8 cellular contexts compared by ENCODE assay signal in genomic region chr12:89451876-89452275, GRCh38.
DNase-seq lines count a peak whose midpoint lies in the region; ATAC-seq, FAIRE-seq and TF ChIP-seq lines count a peak whose summit lies in the region.
"Had no signal": no experiment of that assay in that cellular context is flagged by ENCODE, and none has a peak within 500 bp of the region (broad histone marks: within the 10 kb centered on the region; RNA-seq: fewer than 3 reads in every experiment).

No MANE protein-coding gene starts in this region.

- H3K4me2 ChIP-seq in H1 (ENCODE audit: insufficient read depth in 1 of 2, low read depth in 2 of 2, low read length in 2 of 2) (peak overlapping the region; percentile 32 to 73), mesenchymal stem cell (ENCODE audit: low read length, poor library complexity, severe bottlenecking) (no peak overlapping the region)

- no peaks in the 10 kb centered on the region for H3K79me2 ChIP-seq in H1 (ENCODE audit: control insufficient read depth in 1 of 2, insufficient read depth in 2 of 2, low read length in 2 of 2)

- H2AFZ ChIP-seq in H1 (ENCODE audit: low read length) = no peak overlapping the region
- H2AFZ ChIP-seq in mesenchymal stem cell (ENCODE audit: low read depth, low read length) = no peak overlapping the region

- H2AK5ac ChIP-seq in H1 (ENCODE audit: low read depth, low read length) = no peak overlapping the region
- H2AK5ac ChIP-seq in mesenchymal stem cell (ENCODE audit: low read length, severe bottlenecking) = no peak overlapping the region

- H2BK5ac ChIP-seq in H1 (ENCODE audit: low read depth, low read length) = peak overlapping the region; percentile 87; the same call in 1 of the 2 replicates
- no peak overlapping the region for H2BK5ac ChIP-seq in mesenchymal stem cell (ENCODE audit: low read depth, low read length, poor library complexity, severe bottlenecking)

- H3K27me3 ChIP-seq in H1 (replicated peaks in 1 of 4; ENCODE audit: control insufficient read depth in 3 of 4, extremely low read depth in 1 of 4, insufficient read depth in 3 of 4, low read length in 3 of 4) = no peaks in the 10 kb centered on the region
- no peaks in the 10 kb centered on the region for H3K27me3 ChIP-seq in mesenchymal stem cell (ENCODE audit: control insufficient read depth in 1 of 2, insufficient read depth in 1 of 2, low read length in 2 of 2)
- H3K27me3 ChIP-seq in upper lobe of right lung = no peaks in the 10 kb centered on the region

- no peaks in the 10 kb centered on the region for H3K9me3 ChIP-seq in H1 (ENCODE audit: insufficient read depth in 2 of 2, low read depth in 1 of 2, low read length in 1 of 2)
- no peaks in the 10 kb centered on the region for H3K9me3 ChIP-seq in mesenchymal stem cell (ENCODE audit: control insufficient read depth, low read length)
- H3K9me3 ChIP-seq in upper lobe of right lung = no peaks in the 10 kb centered on the region
- no peaks in the 10 kb centered on the region for H3K9me3 ChIP-seq in T-helper 17 cell (ENCODE audit: control insufficient read depth, low read length, poor library complexity, severe bottlenecking)

- H3K36me3 Mint-ChIP-seq in T-helper 17 cell (ENCODE audit: low read depth) = peaks cover 11% of the 10 kb centered on the region

- TF ChIP-seq POLR2A in H1 (IDR thresholded peaks at IDR 0.05; ENCODE audit: control extremely low read depth in 1 of 2, low read depth in 2 of 2, low read length in 2 of 2) = 0 out of 3 replicates have a peak, but pooled peaks of 1 of the 2 experiments have one; percentile 21

- no peak overlapping the region for H3K56ac ChIP-seq in H1 (replicated peaks; ENCODE audit: insufficient read length, low read depth, low read length)

- H3K36me3 ChIP-seq in H1 (ENCODE audit: control insufficient read depth in 2 of 4, insufficient read depth in 4 of 4, low read length in 3 of 4) = no peaks in the 10 kb centered on the region
- peaks cover 0 to 4% of the 10 kb centered on the region in 2 experiments for H3K36me3 ChIP-seq in mesenchymal stem cell (ENCODE audit: control insufficient read depth in 1 of 2, insufficient read depth in 2 of 2, low read depth in 1 of 2, low read length in 2 of 2)
- H3K36me3 ChIP-seq in upper lobe of right lung = no peaks in the 10 kb centered on the region

- peaks cover 12% of the 10 kb centered on the region for H3K4me1 Mint-ChIP-seq in T-helper 17 cell

- no peak overlapping the region for H2BK20ac ChIP-seq in H1 (ENCODE audit: low read length)

- TF ChIP-seq CTCF in H1 (IDR thresholded peaks at IDR 0.05; ENCODE audit: control extremely low read depth in 1 of 3, insufficient read depth in 1 of 3, low read depth in 1 of 3, low read length in 3 of 3) (no peak), upper lobe of right lung (IDR thresholded peaks at IDR 0.05) (no peak)

- H2BK12ac ChIP-seq in H1 (ENCODE audit: low read depth, low read length) (peak overlapping the region; percentile 45; the same call in 1 of the 2 replicates), mesenchymal stem cell (ENCODE audit: low read length in 2 of 2) (peak overlapping the region in 1 of 2 experiments; percentile 42)

- CTCF ChIA-PET in H1 (lab: Charles Lee; ENCODE audit: partially characterized antibody) = interaction anchor here (0.7 to 2.4 kb wide), 9 partner anchors 10 to 433 kb away, joined by 3 to 11 read pairs (median 4); partner anchors contain the start of gene DUSP6

- intact Hi-C loops in upper lobe of right lung (cut with DNase I) = loop anchor here (10.0 kb wide), 1 partner anchor 97 kb away; the partner anchor contains the start of gene DUSP6

- H3K4me1 ChIP-seq in H1 (replicated peaks in 1 of 4; ENCODE audit: control insufficient read depth in 3 of 4, insufficient read depth in 4 of 4, low read length in 3 of 4) (peaks cover 0 to 10% (median 6%) of the 10 kb centered on the region in 4 experiments; a peak in 3 of 7 replicates), mesenchymal stem cell (ENCODE audit: control insufficient read depth, insufficient read depth, low read depth, low read length) (peaks cover 7% of the 10 kb centered on the region), upper lobe of right lung (peaks cover 44% of the 10 kb centered on the region)

- no peak overlapping the region for H3K4me3 Mint-ChIP-seq in T-helper 17 cell

- no peak overlapping the region for H2BK120ac ChIP-seq in H1 (replicated peaks; ENCODE audit: low read depth, low read length)
- H2BK120ac ChIP-seq in mesenchymal stem cell (ENCODE audit: low read depth, low read length) = peak overlapping the region; percentile 64

- WGBS in H1 (ENCODE audit: extremely low coverage in 1 of 2, insufficient coverage in 1 of 2, insufficient read length in 1 of 2, insufficient replicate concordance in 2 of 2, low coverage in 1 of 2, low lambda C conversion rate in 2 of 2, missing lambda C conversion rate in 1 of 2), 2 experiments = 15% methylated on average over 9 of the region's 9 CpGs; no CpG with 5 or more reads in 1 of the 2 experiments
- WGBS in mesenchymal stem cell = 0% methylated on average over 5 of the region's 9 CpGs

- no peaks in the 10 kb centered on the region for H3K23me2 ChIP-seq in H1 (ENCODE audit: low read depth, low read length)

- TF ChIP-seq RAD21 in H1 (IDR thresholded peaks at IDR 0.05 in 1 of 2, conservative IDR thresholded peaks at IDR 0.05 in 1 of 2; ENCODE audit: low read depth in 2 of 2, low read length in 2 of 2) = peak in 1 of 2 experiments; percentile 2; a peak in 1 of 4 replicates

- H3K4me3 ChIP-seq in H1 (ENCODE audit: extremely low read depth in 1 of 4, insufficient read depth in 2 of 4, low read depth in 3 of 4, low read length in 4 of 4) (peak overlapping the region in 1 of 4 experiments; percentile 2; a peak in 1 of 8 replicates), mesenchymal stem cell (ENCODE audit: insufficient read depth in 1 of 2, low read depth in 1 of 2, low read length in 2 of 2) (peak overlapping the region in 1 of 2 experiments; percentile 64), upper lobe of right lung (no peak overlapping the region)

- H3K27me3 Mint-ChIP-seq in T-helper 17 cell = no peaks in the 10 kb centered on the region

- no peak overlapping the region for H4K5ac ChIP-seq in H1 (ENCODE audit: insufficient read length, low read depth, low read length)

- no peak overlapping the region for H3K18ac ChIP-seq in H1 (ENCODE audit: extremely low read depth, low read length)
- peak overlapping the region in 1 of 2 experiments; percentile 77 for H3K18ac ChIP-seq in mesenchymal stem cell (ENCODE audit: low read depth in 1 of 2, low read length in 2 of 2)

- H3K79me1 ChIP-seq in H1 (ENCODE audit: low read depth, low read length) (no peaks in the 10 kb centered on the region), mesenchymal stem cell (replicated peaks; ENCODE audit: low read length, poor library complexity, severe bottlenecking) (peaks cover 4% of the 10 kb centered on the region)

- no peak for TF ChIP-seq EP300 in H1 (IDR thresholded peaks at IDR 0.05; ENCODE audit: borderline replicate concordance in 1 of 2, low read depth in 2 of 2, low read length in 2 of 2)

- no peak overlapping the region for H3K23ac ChIP-seq in H1 (ENCODE audit: insufficient read length)
- H3K23ac ChIP-seq in mesenchymal stem cell (ENCODE audit: low read length in 2 of 2) = no peak overlapping the region

- H3K14ac ChIP-seq in H1 (ENCODE audit: insufficient read length) (no peak overlapping the region), mesenchymal stem cell (ENCODE audit: low read length in 2 of 2) (no peak overlapping the region)

- peak; percentile 89 for DNase-seq in LHCN-M2 (ENCODE audit: low read depth)
- peak; percentile 7 to 50 for DNase-seq in H1 (ENCODE audit: low read depth in 1 of 2, low spot score in 2 of 2)
- peak; percentile 90 for DNase-seq in mesenchymal stem cell
- DNase-seq in upper lobe of right lung = no peak
- no peak for DNase-seq in stimulated activated naive CD8-positive, alpha-beta T cell treated with anti-CD3 and anti-CD28 coated beads, Interleukin-15, Interleukin-2, amounts not matched to agents 100 U/mL and 50 U/mL, for 24 hours
- DNase-seq in T-helper 17 cell = no peak
- DNase-seq: NCI-H1417 treated with DMSO at 0.1 percent for 48 hours had no signal

- no peak overlapping the region for H2BK15ac ChIP-seq in H1 (ENCODE audit: low read length)
- no peak overlapping the region for H2BK15ac ChIP-seq in mesenchymal stem cell (ENCODE audit: low read depth, poor library complexity, severe bottlenecking)

- H3K27ac ChIP-seq in H1 (ENCODE audit: low read depth, low read length) (no peak overlapping the region), mesenchymal stem cell (ENCODE audit: low read length, poor library complexity, severe bottlenecking) (peak overlapping the region; percentile 92), upper lobe of right lung (peak overlapping the region; percentile 84)

- H4K8ac ChIP-seq in H1 (ENCODE audit: extremely low read depth, insufficient read depth, low read length) (no peak overlapping the region), mesenchymal stem cell (ENCODE audit: low read length) (peak overlapping the region; percentile 60)

- ATAC-seq in upper lobe of right lung (peak; percentile 83), T-helper 17 cell (no peak), GM18907 (IDR thresholded peaks at IDR 0.05; ENCODE audit: unreplicated experiment) (no peak)
- no peak for ATAC-seq in stimulated activated naive CD8-positive, alpha-beta T cell treated with anti-CD3 and anti-CD28 coated beads, Interleukin-15, Interleukin-2, amounts not matched to agents 100 U/mL and 50 U/mL, for 24 hours

- no peak overlapping the region for H3K27ac Mint-ChIP-seq in T-helper 17 cell

- no peaks in the 10 kb centered on the region for H4K20me1 ChIP-seq in H1 (replicated peaks in 1 of 2; ENCODE audit: control insufficient read depth in 1 of 2, insufficient read depth in 2 of 2, low read length in 2 of 2)

- H3K4ac ChIP-seq in H1 (replicated peaks; ENCODE audit: insufficient read length, low read depth, low read length) (no peak overlapping the region), mesenchymal stem cell (ENCODE audit: low read depth in 1 of 2, low read length in 2 of 2) (peak overlapping the region in 1 of 2 experiments; percentile 67)

- H3K9ac ChIP-seq in H1 (replicated peaks in 1 of 4; ENCODE audit: extremely low read depth in 1 of 4, low read depth in 3 of 4, low read length in 3 of 4) (no peak overlapping the region), mesenchymal stem cell (ENCODE audit: low read length) (peak overlapping the region; percentile 86)

- H4K91ac ChIP-seq in H1 (replicated peaks; ENCODE audit: insufficient read length, low read length) (no peak overlapping the region), mesenchymal stem cell (ENCODE audit: low read length) (no peak overlapping the region)

- peak; percentile 39 for FAIRE-seq in H1 (lab: Jason Lieb, UNC)

- POLR2A ChIA-PET in H1 (lab: Charles Lee; ENCODE audit: partially characterized antibody) = interaction anchor here (0.7 to 4.5 kb wide), 6 partner anchors 10 to 323 kb away, joined by 3 to 41 read pairs (median 6); partner anchors contain the start of genes DUSP6 and GALNT4

TF ChIP-seq in H1, 55 proteins besides CTCF, POLR2A, EP300 and RAD21 (continues in another document):
- peak; percentile 67 for TF ChIP-seq TEAD4 (IDR thresholded peaks at IDR 0.05; ENCODE audit: low read depth, low read length)
- TF ChIP-seq YY1 (IDR thresholded peaks at IDR 0.05; ENCODE audit: low read depth, low read length) = peak; percentile 63; the same call in 1 of the 2 replicates
- no peak for TF ChIP-seq HDAC6 (IDR thresholded peaks at IDR 0.05; ENCODE audit: low read depth, low read length)

Comparison
In these comparisons a context has a peak if more than half of its experiments do, and no peak if none do; other contexts are left out.
1. DNase-seq: peak in LHCN-M2 (single experiment), H1 (2 of 2) and mesenchymal stem cell (single experiment); none in upper lobe of right lung (single experiment), stimulated activated naive CD8-positive, alpha-beta T cell treated with anti-CD3 and anti-CD28 coated beads, Interleukin-15, Interleukin-2, amounts not matched to agents 100 U/mL and 50 U/mL, for 24 hours (single experiment) and T-helper 17 cell (0 of 3).